Comparison of ENCODE assay signal across 8 cellular contexts in genomic region chr6:144064831-144065668, GRCh38. TPM values are rescaled to one million over a fixed set of nuclear protein-coding genes. Genes with fewer than 3 reads are reported as not detected.
DNase-seq lines count a peak whose midpoint lies in the region; ATAC-seq and TF ChIP-seq lines count a peak whose summit lies in the region.

No MANE protein-coding gene starts in this region.

- H3K36me3 ChIP-seq in HUES64 (ENCODE audit: insufficient read depth, low read length), result no peaks in the 10 kb centered on the region
- no peaks in the 10 kb centered on the region for H3K36me3 ChIP-seq in iPS-20b (ENCODE audit: insufficient read depth, low read depth, low read length)
- H3K36me3 ChIP-seq in stomach smooth muscle (ENCODE audit: control insufficient read depth in 2 of 2, insufficient read depth in 2 of 2, low read length in 2 of 2), result no peaks in the 10 kb centered on the region

- 31% methylated on average over 22 of the region's 22 CpGs for WGBS in HUES64

- H3K9ac ChIP-seq in HUES64 (ENCODE audit: low read depth, low read length) (no peak overlapping the region), iPS-20b (ENCODE audit: low read depth, low read length) (no peak overlapping the region), stomach smooth muscle (ENCODE audit: low read length in 2 of 2) (peak overlapping the region in 1 of 2 donors; percentile 21)

- peaks cover 19% of the 10 kb centered on the region for H3K36me3 Mint-ChIP-seq in activated T-helper 17 cell treated with anti-CD3 and anti-CD28 coated beads, Interleukin-2, amount 50 U/mL, for 72 hours (ENCODE audit: low read depth)

- H3K4me1 Mint-ChIP-seq in activated T-helper 17 cell treated with anti-CD3 and anti-CD28 coated beads, Interleukin-2, amount 50 U/mL, for 72 hours, result peaks cover 32% of the 10 kb centered on the region

- H3K27ac ChIP-seq in HUES64 (ENCODE audit: low read depth, low read length) (no peak overlapping the region), iPS-20b (ENCODE audit: low read length) (no peak overlapping the region), stomach smooth muscle (ENCODE audit: low read length) (no peak overlapping the region)

- H3K27me3 Mint-ChIP-seq in activated T-helper 17 cell treated with anti-CD3 and anti-CD28 coated beads, Interleukin-2, amount 50 U/mL, for 72 hours, result no peaks in the 10 kb centered on the region

- H3K27ac Mint-ChIP-seq in activated T-helper 17 cell treated with anti-CD3 and anti-CD28 coated beads, Interleukin-2, amount 50 U/mL, for 72 hours, result peak overlapping the region; percentile 97

- H3K27me3 ChIP-seq in HUES64 (ENCODE audit: insufficient read depth, low read length) (peaks cover 89% of the 10 kb centered on the region), iPS-20b (ENCODE audit: insufficient read depth, low read length) (peaks cover 88% of the 10 kb centered on the region), stomach smooth muscle (ENCODE audit: control insufficient read depth in 1 of 2, insufficient read depth in 2 of 2, low read length in 2 of 2) (peaks cover 22 to 40% of the 10 kb centered on the region in 2 donors)

- H3K4me3 Mint-ChIP-seq in activated T-helper 17 cell treated with anti-CD3 and anti-CD28 coated beads, Interleukin-2, amount 50 U/mL, for 72 hours, result peak overlapping the region; percentile 88

- H3K4me1 ChIP-seq in HUES64 (ENCODE audit: insufficient read depth, low read length), result peaks cover 26% of the 10 kb centered on the region
- H3K4me1 ChIP-seq in iPS-20b (ENCODE audit: insufficient read depth, low read length), result peaks cover 17% of the 10 kb centered on the region; the same call in 1 of the 2 replicates
- H3K4me1 ChIP-seq in stomach smooth muscle (ENCODE audit: control insufficient read depth, insufficient read depth, low read length), result peaks cover 12% of the 10 kb centered on the region

- DNase-seq in GM12864 (ENCODE audit: low read depth) (peak; percentile 46), iPS-NIHi7 (ENCODE audit: extremely low spot score) (no peak), DMS114 treated with DMSO at 0.1 percent for 48 hours (lab: John Stamatoyannopoulos, UW; ENCODE audit: unreplicated experiment) (no peak), DMS79 (lab: John Stamatoyannopoulos, UW) (no peak)

- H3K4me3 ChIP-seq in GM12864 (ENCODE audit: low read depth, low read length), result peak overlapping the region; percentile 80
- H3K4me3 ChIP-seq in HUES64 (ENCODE audit: low read length), result peak overlapping the region; percentile 51
- peak overlapping the region; percentile 81 for H3K4me3 ChIP-seq in iPS-20b (ENCODE audit: low read length)
- H3K4me3 ChIP-seq in stomach smooth muscle (ENCODE audit: low read length in 2 of 2), result peak overlapping the region; percentile 70 to 76

- H3K9me3 ChIP-seq in HUES64 (ENCODE audit: insufficient read depth, low read depth, low read length) (no peaks in the 10 kb centered on the region), iPS-20b (ENCODE audit: insufficient read depth, low read depth, low read length) (no peaks in the 10 kb centered on the region), stomach smooth muscle (ENCODE audit: control insufficient read depth in 2 of 2, low read length in 2 of 2) (no peaks in the 10 kb centered on the region)

- TF ChIP-seq CTCF in GM12864 (IDR thresholded peaks at IDR 0.05; ENCODE audit: low read depth, low read length, missing control alignments), result no peak

- no peaks in the 10 kb centered on the region for H3K9me3 Mint-ChIP-seq in activated T-helper 17 cell treated with anti-CD3 and anti-CD28 coated beads, Interleukin-2, amount 50 U/mL, for 72 hours

- ATAC-seq in activated T-helper 17 cell treated with anti-CD3 and anti-CD28 coated beads, Interleukin-2, amount 50 U/mL, for 72 hours (replicated peaks), result peak; percentile 39

RNA-seq across cellular contexts. Expression of gene SF3B5, which starts 30.3 kb away (rescaled TPM):
- 170 TPM for polyA plus RNA-seq in HUES64 (2013, experiment 1 of 2)
- 180 TPM for polyA plus RNA-seq in HUES64 (2013, experiment 2 of 2)
- total RNA-seq in activated T-helper 17 cell treated with anti-CD3 and anti-CD28 coated beads, Interleukin-2, amount 50 U/mL, for 72 hours, result 100 to 1,000 TPM; 114 to 200 TPM

RNA-seq across cellular contexts. Expression of gene PLAGL1, which starts 57.0 kb away (rescaled TPM):
- polyA plus RNA-seq in HUES64 (2013, experiment 1 of 2), result 14.2 TPM
- polyA plus RNA-seq in HUES64 (2013, experiment 2 of 2), result 11.6 TPM
- total RNA-seq in activated T-helper 17 cell treated with anti-CD3 and anti-CD28 coated beads, Interleukin-2, amount 50 U/mL, for 72 hours, result 10 to 100 TPM; 15.5 to 77.8 TPM
